In the genomic region with DNA sequence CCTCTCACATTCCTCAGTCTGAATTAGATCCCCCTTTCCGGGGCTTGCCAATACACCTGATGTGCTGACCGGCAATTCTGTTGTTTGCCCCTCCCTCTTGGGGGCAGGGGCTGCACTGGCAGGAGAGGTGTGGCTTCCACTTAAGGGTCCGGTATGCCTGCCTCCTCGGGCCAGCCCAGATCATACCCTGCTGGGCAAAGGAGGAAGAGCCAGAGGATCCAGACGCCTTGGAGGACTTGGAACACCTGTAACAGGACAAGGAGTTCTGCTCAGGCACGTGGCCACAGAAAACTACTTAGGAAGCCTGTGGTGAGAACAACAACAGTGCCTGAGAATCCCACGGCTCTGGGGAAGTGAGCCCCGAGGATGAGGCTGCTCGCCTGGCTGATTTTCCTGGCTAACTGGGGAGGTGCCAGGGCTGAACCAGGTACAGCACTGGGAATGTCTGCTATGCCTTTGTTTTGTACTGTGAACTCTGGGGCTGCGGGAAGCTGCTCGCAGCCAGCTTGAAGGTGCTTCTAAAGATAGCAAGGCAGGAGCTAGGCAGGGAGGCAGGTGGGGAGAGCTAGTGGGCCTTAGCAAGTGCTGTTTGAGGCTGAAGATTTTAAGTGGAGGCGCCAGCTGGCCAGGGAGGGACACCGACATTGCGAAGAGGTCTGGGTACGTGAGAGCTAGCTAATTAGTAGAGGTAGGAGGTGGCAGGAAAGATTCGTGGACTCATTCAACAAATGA, we compare ENCODE assay signal across 8 cellular contexts. TPM values are rescaled to one million over a fixed set of nuclear protein-coding genes. Genes with fewer than 3 reads are reported as not detected.
DNase-seq lines count a peak whose midpoint lies in the region; ATAC-seq and TF ChIP-seq lines count a peak whose summit lies in the region.

A gene with protein sequence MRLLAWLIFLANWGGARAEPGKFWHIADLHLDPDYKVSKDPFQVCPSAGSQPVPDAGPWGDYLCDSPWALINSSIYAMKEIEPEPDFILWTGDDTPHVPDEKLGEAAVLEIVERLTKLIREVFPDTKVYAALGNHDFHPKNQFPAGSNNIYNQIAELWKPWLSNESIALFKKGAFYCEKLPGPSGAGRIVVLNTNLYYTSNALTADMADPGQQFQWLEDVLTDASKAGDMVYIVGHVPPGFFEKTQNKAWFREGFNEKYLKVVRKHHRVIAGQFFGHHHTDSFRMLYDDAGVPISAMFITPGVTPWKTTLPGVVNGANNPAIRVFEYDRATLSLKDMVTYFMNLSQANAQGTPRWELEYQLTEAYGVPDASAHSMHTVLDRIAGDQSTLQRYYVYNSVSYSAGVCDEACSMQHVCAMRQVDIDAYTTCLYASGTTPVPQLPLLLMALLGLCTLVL (plus strand): TSS at position 183 of the 732 bp plus-strand sequence. CDS start 184 bp downstream, at position 367.

- no peak for TF ChIP-seq POLR2A in lower leg skin (IDR thresholded peaks at IDR 0.05)

- H3K36me3 ChIP-seq in right atrium auricular region (no peaks in the 10 kb centered on the region), neural progenitor cell (no peaks in the 10 kb centered on the region)

- H3K4me1 ChIP-seq in right cardiac atrium (ENCODE audit: control insufficient read depth, insufficient read depth, low read length) (no peaks in the 10 kb centered on the region), right atrium auricular region (peaks cover 0 to 6% of the 10 kb centered on the region in 2 donors), neural progenitor cell (peaks cover 23% of the 10 kb centered on the region)

- intact Hi-C loops in right cardiac atrium (cut with DNase I), result no loop called here
- intact Hi-C loops in lower leg skin (cut with DNase I; ENCODE audit: low total_unique reads), result no loop called here

- H3K79me2 ChIP-seq in neural progenitor cell (ENCODE audit: low read depth), result no peaks in the 10 kb centered on the region

- DNase-seq in right cardiac atrium (no peak), right atrium auricular region (ENCODE audit: low spot score) (no peak), NCI-H748 treated with DMSO at 0.1 percent for 48 hours (lab: John Stamatoyannopoulos, UW) (peak; percentile 21), chondrocyte (ENCODE audit: low spot score) (no peak), neural progenitor cell (ENCODE audit: low spot score) (peak; percentile 76), AML-193 (lab: John Stamatoyannopoulos, UW) (no peak), lower leg skin (ENCODE audit: low spot score in 2 of 2) (no peak)

- H3K27ac Mint-ChIP-seq in chondrocyte (ENCODE audit: unreplicated experiment), result no peak within 1 kb of the TSS
- no peak within 1 kb of the TSS for H3K27ac Mint-ChIP-seq in neural progenitor cell

- peak within 1 kb of the TSS; percentile 14 for H3K4me3 Mint-ChIP-seq in chondrocyte (ENCODE audit: unreplicated experiment)
- peak within 1 kb of the TSS; percentile 39 for H3K4me3 Mint-ChIP-seq in neural progenitor cell

- peaks cover 29% of the 10 kb centered on the region for H3F3A ChIP-seq in neural progenitor cell (ENCODE audit: low read depth)

- ATAC-seq in right cardiac atrium (peak; percentile 65 to 74), GM18868 (IDR thresholded peaks at IDR 0.05; ENCODE audit: unreplicated experiment) (no peak)

- no peak within 1 kb of the TSS for H3K4me3 ChIP-seq in right cardiac atrium (ENCODE audit: low read length)
- peak within 1 kb of the TSS in 1 of 2 donors; percentile 18 for H3K4me3 ChIP-seq in right atrium auricular region
- H3K4me3 ChIP-seq in neural progenitor cell, result peak within 1 kb of the TSS; percentile 49
- no peak within 1 kb of the TSS for H3K4me3 ChIP-seq in lower leg skin (ENCODE audit: low read depth, poor library complexity, severe bottlenecking)

- H3K27me3 ChIP-seq in right cardiac atrium (ENCODE audit: control insufficient read depth, insufficient read depth) (no peaks in the 10 kb centered on the region), right atrium auricular region (no peaks in the 10 kb centered on the region), neural progenitor cell (peaks cover 14% of the 10 kb centered on the region)

- H3K4me2 ChIP-seq in neural progenitor cell, result peak within 1 kb of the TSS; percentile 86

- H3K9ac ChIP-seq in neural progenitor cell, result no peak within 1 kb of the TSS

- WGBS in right cardiac atrium, result 6% methylated on average over 16 of the region's 16 CpGs
- WGBS in lower leg skin, 2 donors, result 5 to 15% methylated on average over 13 to 16 of the region's 16 CpGs

- no peaks in the 10 kb centered on the region for H3K9me3 ChIP-seq in right cardiac atrium (ENCODE audit: control insufficient read depth, low read length)
- no peaks in the 10 kb centered on the region for H3K9me3 ChIP-seq in right atrium auricular region
- H3K9me3 ChIP-seq in neural progenitor cell (ENCODE audit: low read depth), result no peaks in the 10 kb centered on the region

- no peaks in the 10 kb centered on the region for H4K20me1 ChIP-seq in neural progenitor cell (ENCODE audit: low read depth)

- H3K27me3 Mint-ChIP-seq in chondrocyte (ENCODE audit: low read depth), result peaks cover 12% of the 10 kb centered on the region
- peaks cover 19% of the 10 kb centered on the region for H3K27me3 Mint-ChIP-seq in neural progenitor cell (ENCODE audit: insufficient read depth, low read depth)

- peaks cover 16% of the 10 kb centered on the region for H3K4me1 Mint-ChIP-seq in chondrocyte (ENCODE audit: low read depth)
- H3K4me1 Mint-ChIP-seq in neural progenitor cell, result peaks cover 13% of the 10 kb centered on the region

- no peaks in the 10 kb centered on the region for H3K9me3 Mint-ChIP-seq in chondrocyte (ENCODE audit: low read depth)
- H3K9me3 Mint-ChIP-seq in neural progenitor cell, result no peaks in the 10 kb centered on the region

- H3K27ac ChIP-seq in right cardiac atrium (ENCODE audit: low read length), result no peak within 1 kb of the TSS
- H3K27ac ChIP-seq in right atrium auricular region, result no peak within 1 kb of the TSS
- H3K27ac ChIP-seq in neural progenitor cell, result no peak within 1 kb of the TSS

- H2AFZ ChIP-seq in neural progenitor cell (replicated peaks), result peak within 1 kb of the TSS; percentile 98

- H3K36me3 Mint-ChIP-seq in chondrocyte (ENCODE audit: low read depth), result no peaks in the 10 kb centered on the region
- H3K36me3 Mint-ChIP-seq in neural progenitor cell, result no peaks in the 10 kb centered on the region

- TF ChIP-seq CTCF in right atrium auricular region (IDR thresholded peaks at IDR 0.05) (no peak), chondrocyte (IDR thresholded peaks at IDR 0.05) (peak; percentile 24), neural progenitor cell (IDR thresholded peaks at IDR 0.05) (peak; percentile 27), lower leg skin (IDR thresholded peaks at IDR 0.05) (no peak)

RNA-seq across cellular contexts. Expression of the gene that starts here (rescaled TPM):
- total RNA-seq in right cardiac atrium (1 to 10 TPM in 1 of 4 donors, under 1 TPM in 3; 0.31 to 2.1 (median 0.40) TPM), right atrium auricular region (1 to 10 TPM in 1 of 2 donors, under 1 TPM in 1; 0.78 to 6.7 TPM), chondrocyte (0.15 to 0.21 TPM in 2 of 3 replicates, not detected in the other), neural progenitor cell (ENCODE audit: low replicate concordance) (1.2 and 3.9 TPM in 2 replicates), lower leg skin (1 to 10 TPM in 3 of 4 donors, under 1 TPM in 1; 0.55 to 3.5 (median 2.1) TPM)
- 0.11 TPM for polyA plus RNA-seq in right cardiac atrium

Comparison
In these comparisons a context has a peak if more than half of its experiments do, and no peak if none do; other contexts are left out.
1. DNase-seq: peak in NCI-H748 treated with DMSO at 0.1 percent for 48 hours (single experiment) and neural progenitor cell (single experiment); none in right cardiac atrium (0 of 3), right atrium auricular region (single experiment), chondrocyte (single experiment), AML-193 (0 of 2) and lower leg skin (0 of 2).
2. CTCF ChIP-seq: peak in chondrocyte (single experiment) and neural progenitor cell (single experiment); none in right atrium auricular region (0 of 2) and lower leg skin (0 of 3).